In the genomic region with DNA sequence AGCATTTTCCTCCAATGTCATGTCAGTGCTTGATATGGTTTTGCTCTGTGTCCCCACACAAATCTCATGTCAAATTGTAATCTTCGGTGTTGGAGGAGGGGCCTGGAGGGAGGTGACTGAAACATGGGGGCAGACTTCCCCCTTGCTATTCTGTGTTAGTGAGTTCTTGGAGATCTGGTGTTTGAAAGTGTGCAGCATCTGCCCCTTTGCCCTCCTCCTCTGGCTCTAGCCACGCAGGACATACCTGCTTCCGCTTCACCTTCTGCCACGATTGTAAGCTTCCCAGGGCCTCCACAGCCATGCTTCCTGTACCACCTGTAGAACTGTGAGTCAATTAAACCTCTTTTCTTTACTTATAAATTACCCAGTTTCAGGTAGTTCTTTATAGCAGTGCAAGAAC, we compare ENCODE assay signal across 15 cellular contexts.
DNase-seq lines count a peak whose midpoint lies in the region; ATAC-seq and TF ChIP-seq lines count a peak whose summit lies in the region.
"Had no signal": no experiment of that assay in that cellular context is flagged by ENCODE, and none has a peak within 500 bp of the region (broad histone marks: within the 10 kb centered on the region; RNA-seq: fewer than 3 reads in every experiment).

No MANE protein-coding gene starts in this region.

- no peaks in the 10 kb centered on the region for H3K4me1 ChIP-seq in CD4-positive, alpha-beta memory T cell (ENCODE audit: insufficient read depth, low read length)

- no peaks in the 10 kb centered on the region for H3K9me3 Mint-ChIP-seq in activated T-cell treated with anti-CD3 and anti-CD28 coated beads, Interleukin-2, amount 50 U/mL, for 72 hours
- H3K9me3 Mint-ChIP-seq in activated T-cell treated with anti-CD3 and anti-CD28 coated beads, Interleukin-2, amount 50 U/mL, for 4 hours = no peaks in the 10 kb centered on the region
- H3K9me3 Mint-ChIP-seq in CD4-positive, alpha-beta memory T cell = no peaks in the 10 kb centered on the region
- no peaks in the 10 kb centered on the region for H3K9me3 Mint-ChIP-seq in nephron progenitor cell
- H3K9me3 Mint-ChIP-seq: CD8-positive, alpha-beta T cell had no signal

- H3K4me3 Mint-ChIP-seq in activated T-cell treated with anti-CD3 and anti-CD28 coated beads, Interleukin-2, amount 50 U/mL, for 72 hours = no peak overlapping the region
- H3K4me3 Mint-ChIP-seq in activated T-cell treated with anti-CD3 and anti-CD28 coated beads, Interleukin-2, amount 50 U/mL, for 4 hours = no peak overlapping the region
- H3K4me3 Mint-ChIP-seq in CD4-positive, alpha-beta memory T cell = no peak overlapping the region
- H3K4me3 Mint-ChIP-seq in nephron progenitor cell = no peak overlapping the region
- H3K4me3 Mint-ChIP-seq: B cell; CD8-positive, alpha-beta T cell had no signal

- TF ChIP-seq CTCF in nephron progenitor cell (IDR thresholded peaks at IDR 0.05) = no peak

- H3K9me3 ChIP-seq in CD4-positive, alpha-beta memory T cell (ENCODE audit: control insufficient read depth in 1 of 2, low read length in 2 of 2) = no peaks in the 10 kb centered on the region
- H3K9me3 ChIP-seq in KOPT-K1 (ENCODE audit: insufficient read depth, low read length, poor library complexity, severe bottlenecking) = no peaks in the 10 kb centered on the region

- POLR2A ChIA-PET in CD4-positive, alpha-beta memory T cell (lab: Charles Lee; ENCODE audit: partially characterized antibody) = no interaction called here

- peaks cover 43% of the 10 kb centered on the region for H3K36me3 ChIP-seq in CD4-positive, alpha-beta memory T cell (ENCODE audit: insufficient read depth, low read length)
- peaks cover 70% of the 10 kb centered on the region for H3K36me3 ChIP-seq in KOPT-K1 (ENCODE audit: insufficient read depth, low read length)

- H3K27ac Mint-ChIP-seq in activated T-cell treated with anti-CD3 and anti-CD28 coated beads, Interleukin-2, amount 50 U/mL, for 72 hours = peak overlapping the region; percentile 69
- peak overlapping the region in 5 of 7 donors; percentile 9 to 80 (median 65) for H3K27ac Mint-ChIP-seq in CD4-positive, alpha-beta memory T cell
- peak overlapping the region; percentile 80 for H3K27ac Mint-ChIP-seq in nephron progenitor cell
- H3K27ac Mint-ChIP-seq: B cell; CD8-positive, alpha-beta T cell had no signal

- intact Hi-C loops in CD4-positive, alpha-beta memory T cell (cut with micrococcal nuclease) = loop anchor here (10.0 kb wide), 1 partner anchor 126 kb away; a partner anchor contains a TSS

- peaks cover 1 to 15% of the 10 kb centered on the region in 2 donors for H3K36me3 Mint-ChIP-seq in activated T-cell treated with anti-CD3 and anti-CD28 coated beads, Interleukin-2, amount 50 U/mL, for 72 hours (ENCODE audit: insufficient read depth in 2 of 2)
- H3K36me3 Mint-ChIP-seq in activated T-cell treated with anti-CD3 and anti-CD28 coated beads, Interleukin-2, amount 50 U/mL, for 4 hours (ENCODE audit: insufficient read depth) = peaks cover 30% of the 10 kb centered on the region
- peaks cover 35 to 60% of the 10 kb centered on the region in 2 donors for H3K36me3 Mint-ChIP-seq in CD4-positive, alpha-beta memory T cell
- peaks cover 53% of the 10 kb centered on the region for H3K36me3 Mint-ChIP-seq in nephron progenitor cell (ENCODE audit: low read depth)

- no peaks in the 10 kb centered on the region for H3K4me1 Mint-ChIP-seq in activated T-cell treated with anti-CD3 and anti-CD28 coated beads, Interleukin-2, amount 50 U/mL, for 72 hours (ENCODE audit: low read depth)
- H3K4me1 Mint-ChIP-seq in activated T-cell treated with anti-CD3 and anti-CD28 coated beads, Interleukin-2, amount 50 U/mL, for 4 hours (ENCODE audit: low read depth) = no peaks in the 10 kb centered on the region
- H3K4me1 Mint-ChIP-seq in CD4-positive, alpha-beta memory T cell = no peaks in the 10 kb centered on the region
- peaks cover 23% of the 10 kb centered on the region for H3K4me1 Mint-ChIP-seq in nephron progenitor cell
- H3K4me1 Mint-ChIP-seq: B cell had no signal

- DNase-seq in activated T-cell treated with anti-CD3 and anti-CD28 coated beads, Interleukin-2, amount 50 U/mL, for 72 hours = no peak
- DNase-seq in activated T-cell treated with anti-CD3 and anti-CD28 coated beads, Interleukin-2, amount 50 U/mL, for 4 hours = no peak
- no peak for DNase-seq in CD4-positive, alpha-beta memory T cell
- no peak for DNase-seq in nephron progenitor cell
- no peak for DNase-seq in dedifferentiated amniotic fluid mesenchymal stem cell (ENCODE audit: extremely low spot score)
- DNase-seq: C1 segment of cervical spinal cord; CD8-positive, alpha-beta T cell; COR-L47; DMS153; DMS79 treated with DMSO at 0.1 percent for 48 hours; EL; GM23248 had no signal

- CTCF ChIA-PET in CD4-positive, alpha-beta memory T cell (lab: Charles Lee; ENCODE audit: partially characterized antibody) = no interaction called here

- no peaks in the 10 kb centered on the region for H3K27me3 ChIP-seq in CD4-positive, alpha-beta memory T cell (ENCODE audit: insufficient read depth, low read length)

- ATAC-seq in activated T-cell treated with anti-CD3 and anti-CD28 coated beads, Interleukin-2, amount 50 U/mL, for 72 hours (replicated peaks in 1 of 2) = no peak
- ATAC-seq in activated T-cell treated with anti-CD3 and anti-CD28 coated beads, Interleukin-2, amount 50 U/mL, for 4 hours = no peak
- ATAC-seq in HG02884 (IDR thresholded peaks at IDR 0.05; ENCODE audit: unreplicated experiment) = no peak
- ATAC-seq: CD8-positive, alpha-beta T cell had no signal

- H3K4me3 ChIP-seq in CD4-positive, alpha-beta memory T cell (ENCODE audit: low read length in 2 of 2) = no peak overlapping the region
- H3K4me3 ChIP-seq: GM23248 had no signal

- H3K27me3 Mint-ChIP-seq in activated T-cell treated with anti-CD3 and anti-CD28 coated beads, Interleukin-2, amount 50 U/mL, for 72 hours (ENCODE audit: low read depth) = no peaks in the 10 kb centered on the region
- no peaks in the 10 kb centered on the region for H3K27me3 Mint-ChIP-seq in activated T-cell treated with anti-CD3 and anti-CD28 coated beads, Interleukin-2, amount 50 U/mL, for 4 hours (ENCODE audit: low read depth)
- no peaks in the 10 kb centered on the region for H3K27me3 Mint-ChIP-seq in CD4-positive, alpha-beta memory T cell
- H3K27me3 Mint-ChIP-seq in nephron progenitor cell (ENCODE audit: low read depth, poor library complexity) = no peaks in the 10 kb centered on the region
- H3K27me3 Mint-ChIP-seq: B cell had no signal

- no peak overlapping the region for H3K27ac ChIP-seq in CD4-positive, alpha-beta memory T cell (ENCODE audit: low read depth, low read length)
- H3K27ac ChIP-seq in KOPT-K1 (ENCODE audit: low read depth, low read length, poor library complexity, severe bottlenecking) = peak overlapping the region; percentile 84
- H3K27ac ChIP-seq: GM23248 had no signal
